1 cellular context compared by ENCODE assay signal in genomic region chr7:135281363-135281949, GRCh38.
TF ChIP-seq lines count a peak whose summit lies in the region.

No MANE protein-coding gene starts in this region.

TF ChIP-seq in K562, 482 proteins besides CTCF, POLR2A, EP300 and RAD21 (continued from another document and continues in another):
- TF ChIP-seq, protein P1, sequence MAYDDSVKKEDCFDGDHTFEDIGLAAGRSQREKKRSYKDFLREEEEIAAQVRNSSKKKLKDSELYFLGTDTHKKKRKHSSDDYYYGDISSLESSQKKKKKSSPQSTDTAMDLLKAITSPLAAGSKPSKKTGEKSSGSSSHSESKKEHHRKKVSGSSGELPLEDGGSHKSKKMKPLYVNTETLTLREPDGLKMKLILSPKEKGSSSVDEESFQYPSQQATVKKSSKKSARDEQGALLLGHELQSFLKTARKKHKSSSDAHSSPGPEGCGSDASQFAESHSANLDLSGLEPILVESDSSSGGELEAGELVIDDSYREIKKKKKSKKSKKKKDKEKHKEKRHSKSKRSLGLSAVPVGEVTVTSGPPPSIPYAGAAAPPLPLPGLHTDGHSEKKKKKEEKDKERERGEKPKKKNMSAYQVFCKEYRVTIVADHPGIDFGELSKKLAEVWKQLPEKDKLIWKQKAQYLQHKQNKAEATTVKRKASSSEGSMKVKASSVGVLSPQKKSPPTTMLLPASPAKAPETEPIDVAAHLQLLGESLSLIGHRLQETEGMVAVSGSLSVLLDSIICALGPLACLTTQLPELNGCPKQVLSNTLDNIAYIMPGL (CRISPR knock-in tag; IDR thresholded peaks at IDR 0.05), result no peak
- TF ChIP-seq CC2D1A (IDR thresholded peaks at IDR 0.05) (peak; percentile 94), ARID3A (IDR thresholded peaks at IDR 0.05; ENCODE audit: borderline replicate concordance, low read depth, low read length) (peak; percentile 52; the same call in 1 of the 2 replicates), RBM15 (IDR thresholded peaks at IDR 0.05; ENCODE audit: insufficient read depth, low read length) (no peak), MYNN (IDR thresholded peaks at IDR 0.05) (0 out of 2 replicates have a peak, but pooled peaks have one; percentile 24), MYNN (CRISPR knock-in tag; IDR thresholded peaks at IDR 0.05) (no peak), GTF2A2 (tag; IDR thresholded peaks at IDR 0.05) (no peak), CLOCK (CRISPR knock-in tag; IDR thresholded peaks at IDR 0.05; ENCODE audit: borderline replicate concordance) (no peak), TBL1XR1 (IDR thresholded peaks at IDR 0.05; ENCODE audit: low read length in 2 of 2) (peak in 1 of 2 experiments; percentile 27; a peak in 1 of 4 replicates), ZFP36 (IDR thresholded peaks at IDR 0.05; ENCODE audit: low read depth, low read length, partially characterized antibody) (peak; percentile 27), ZBTB9 (CRISPR knock-in tag; IDR thresholded peaks at IDR 0.05) (no peak), MAFG (tag; conservative IDR thresholded peaks at IDR 0.05) (peak; percentile 24; the same call in 1 of the 2 replicates), HMG20A (CRISPR knock-in tag; conservative IDR thresholded peaks at IDR 0.05) (no peak), RBM17 (IDR thresholded peaks at IDR 0.05; ENCODE audit: borderline replicate concordance, low read depth, low read length) (no peak), FOXP4 (CRISPR knock-in tag; IDR thresholded peaks at IDR 0.05; ENCODE audit: borderline replicate concordance) (0 out of 2 replicates have a peak, but pooled peaks have one; percentile 42), TRIM28 (IDR thresholded peaks at IDR 0.05) (no peak), CREM (IDR thresholded peaks at IDR 0.05; ENCODE audit: low read depth) (peak; percentile 57; the same call in 1 of the 2 replicates), ZNF408 (CRISPR knock-in tag; IDR thresholded peaks at IDR 0.05; ENCODE audit: low read depth) (no peak), VEZF1 (CRISPR knock-in tag; IDR thresholded peaks at IDR 0.05) (peak; percentile 28; the same call in 1 of the 2 replicates), GATAD2B (IDR thresholded peaks at IDR 0.05; ENCODE audit: borderline replicate concordance) (peak; percentile 13; the same call in 1 of the 2 replicates), HDAC1 (IDR thresholded peaks at IDR 0.05) (no peak)
- TF ChIP-seq, protein P2, sequence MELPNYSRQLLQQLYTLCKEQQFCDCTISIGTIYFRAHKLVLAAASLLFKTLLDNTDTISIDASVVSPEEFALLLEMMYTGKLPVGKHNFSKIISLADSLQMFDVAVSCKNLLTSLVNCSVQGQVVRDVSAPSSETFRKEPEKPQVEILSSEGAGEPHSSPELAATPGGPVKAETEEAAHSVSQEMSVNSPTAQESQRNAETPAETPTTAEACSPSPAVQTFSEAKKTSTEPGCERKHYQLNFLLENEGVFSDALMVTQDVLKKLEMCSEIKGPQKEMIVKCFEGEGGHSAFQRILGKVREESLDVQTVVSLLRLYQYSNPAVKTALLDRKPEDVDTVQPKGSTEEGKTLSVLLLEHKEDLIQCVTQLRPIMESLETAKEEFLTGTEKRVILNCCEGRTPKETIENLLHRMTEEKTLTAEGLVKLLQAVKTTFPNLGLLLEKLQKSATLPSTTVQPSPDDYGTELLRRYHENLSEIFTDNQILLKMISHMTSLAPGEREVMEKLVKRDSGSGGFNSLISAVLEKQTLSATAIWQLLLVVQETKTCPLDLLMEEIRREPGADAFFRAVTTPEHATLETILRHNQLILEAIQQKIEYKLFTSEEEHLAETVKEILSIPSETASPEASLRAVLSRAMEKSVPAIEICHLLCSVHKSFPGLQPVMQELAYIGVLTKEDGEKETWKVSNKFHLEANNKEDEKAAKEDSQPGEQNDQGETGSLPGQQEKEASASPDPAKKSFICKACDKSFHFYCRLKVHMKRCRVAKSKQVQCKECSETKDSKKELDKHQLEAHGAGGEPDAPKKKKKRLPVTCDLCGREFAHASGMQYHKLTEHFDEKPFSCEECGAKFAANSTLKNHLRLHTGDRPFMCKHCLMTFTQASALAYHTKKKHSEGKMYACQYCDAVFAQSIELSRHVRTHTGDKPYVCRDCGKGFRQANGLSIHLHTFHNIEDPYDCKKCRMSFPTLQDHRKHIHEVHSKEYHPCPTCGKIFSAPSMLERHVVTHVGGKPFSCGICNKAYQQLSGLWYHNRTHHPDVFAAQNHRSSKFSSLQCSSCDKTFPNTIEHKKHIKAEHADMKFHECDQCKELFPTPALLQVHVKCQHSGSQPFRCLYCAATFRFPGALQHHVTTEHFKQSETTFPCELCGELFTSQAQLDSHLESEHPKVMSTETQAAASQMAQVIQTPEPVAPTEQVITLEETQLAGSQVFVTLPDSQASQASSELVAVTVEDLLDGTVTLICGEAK (IDR thresholded peaks at IDR 0.05), result no peak
- TF ChIP-seq, protein P2 (CRISPR knock-in tag; IDR thresholded peaks at IDR 0.05), result no peak
- TF ChIP-seq, protein P3, sequence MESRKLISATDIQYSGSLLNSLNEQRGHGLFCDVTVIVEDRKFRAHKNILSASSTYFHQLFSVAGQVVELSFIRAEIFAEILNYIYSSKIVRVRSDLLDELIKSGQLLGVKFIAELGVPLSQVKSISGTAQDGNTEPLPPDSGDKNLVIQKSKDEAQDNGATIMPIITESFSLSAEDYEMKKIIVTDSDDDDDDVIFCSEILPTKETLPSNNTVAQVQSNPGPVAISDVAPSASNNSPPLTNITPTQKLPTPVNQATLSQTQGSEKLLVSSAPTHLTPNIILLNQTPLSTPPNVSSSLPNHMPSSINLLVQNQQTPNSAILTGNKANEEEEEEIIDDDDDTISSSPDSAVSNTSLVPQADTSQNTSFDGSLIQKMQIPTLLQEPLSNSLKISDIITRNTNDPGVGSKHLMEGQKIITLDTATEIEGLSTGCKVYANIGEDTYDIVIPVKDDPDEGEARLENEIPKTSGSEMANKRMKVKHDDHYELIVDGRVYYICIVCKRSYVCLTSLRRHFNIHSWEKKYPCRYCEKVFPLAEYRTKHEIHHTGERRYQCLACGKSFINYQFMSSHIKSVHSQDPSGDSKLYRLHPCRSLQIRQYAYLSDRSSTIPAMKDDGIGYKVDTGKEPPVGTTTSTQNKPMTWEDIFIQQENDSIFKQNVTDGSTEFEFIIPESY (CRISPR knock-in tag; IDR thresholded peaks at IDR 0.05), result peak; percentile 28; the same call in 1 of the 2 replicates
- TF ChIP-seq, protein P4, sequence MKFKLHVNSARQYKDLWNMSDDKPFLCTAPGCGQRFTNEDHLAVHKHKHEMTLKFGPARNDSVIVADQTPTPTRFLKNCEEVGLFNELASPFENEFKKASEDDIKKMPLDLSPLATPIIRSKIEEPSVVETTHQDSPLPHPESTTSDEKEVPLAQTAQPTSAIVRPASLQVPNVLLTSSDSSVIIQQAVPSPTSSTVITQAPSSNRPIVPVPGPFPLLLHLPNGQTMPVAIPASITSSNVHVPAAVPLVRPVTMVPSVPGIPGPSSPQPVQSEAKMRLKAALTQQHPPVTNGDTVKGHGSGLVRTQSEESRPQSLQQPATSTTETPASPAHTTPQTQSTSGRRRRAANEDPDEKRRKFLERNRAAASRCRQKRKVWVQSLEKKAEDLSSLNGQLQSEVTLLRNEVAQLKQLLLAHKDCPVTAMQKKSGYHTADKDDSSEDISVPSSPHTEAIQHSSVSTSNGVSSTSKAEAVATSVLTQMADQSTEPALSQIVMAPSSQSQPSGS (CRISPR knock-in tag; IDR thresholded peaks at IDR 0.05), result no peak
- TF ChIP-seq, protein P5, sequence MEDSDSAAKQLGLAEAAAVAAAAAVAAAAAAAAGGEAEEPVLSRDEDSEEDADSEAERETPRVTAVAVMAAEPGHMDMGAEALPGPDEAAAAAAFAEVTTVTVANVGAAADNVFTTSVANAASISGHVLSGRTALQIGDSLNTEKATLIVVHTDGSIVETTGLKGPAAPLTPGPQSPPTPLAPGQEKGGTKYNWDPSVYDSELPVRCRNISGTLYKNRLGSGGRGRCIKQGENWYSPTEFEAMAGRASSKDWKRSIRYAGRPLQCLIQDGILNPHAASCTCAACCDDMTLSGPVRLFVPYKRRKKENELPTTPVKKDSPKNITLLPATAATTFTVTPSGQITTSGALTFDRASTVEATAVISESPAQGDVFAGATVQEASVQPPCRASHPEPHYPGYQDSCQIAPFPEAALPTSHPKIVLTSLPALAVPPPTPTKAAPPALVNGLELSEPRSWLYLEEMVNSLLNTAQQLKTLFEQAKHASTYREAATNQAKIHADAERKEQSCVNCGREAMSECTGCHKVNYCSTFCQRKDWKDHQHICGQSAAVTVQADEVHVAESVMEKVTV (CRISPR knock-in tag; IDR thresholded peaks at IDR 0.05), result peak; percentile 99
